Comparison of ENCODE assay signal across 23 cellular contexts in the genomic region with DNA sequence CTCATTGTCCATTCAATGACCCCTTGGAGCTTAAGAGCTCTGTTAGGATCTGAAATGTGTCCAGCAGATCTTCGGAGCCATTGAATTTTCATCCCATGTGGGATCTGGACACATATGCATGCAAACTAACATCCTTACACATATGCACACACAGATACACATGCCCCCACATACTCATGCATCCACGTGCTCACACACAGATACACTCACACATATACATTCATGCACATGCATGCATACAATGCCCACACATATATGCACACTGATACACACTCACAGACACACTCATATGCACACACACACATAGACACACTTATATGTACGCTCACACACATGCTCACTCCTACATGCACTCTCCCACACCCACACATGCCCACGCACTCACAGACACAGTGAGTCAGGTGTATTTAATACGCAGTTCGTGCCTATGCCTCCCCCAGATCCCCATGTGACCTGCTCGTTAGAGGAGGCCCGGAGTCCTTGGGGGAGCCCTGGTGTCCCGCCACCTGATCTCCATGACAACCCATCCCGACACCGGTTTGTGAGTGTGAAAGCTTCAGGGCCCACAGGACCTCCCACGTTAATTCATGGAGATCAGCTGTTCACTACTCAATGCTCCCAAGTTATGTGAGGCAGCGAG.
DNase-seq lines count a peak whose midpoint lies in the region; ATAC-seq, FAIRE-seq and TF ChIP-seq lines count a peak whose summit lies in the region.
"Had no signal": no experiment of that assay in that cellular context is flagged by ENCODE, and none has a peak within 500 bp of the region (broad histone marks: within the 10 kb centered on the region; RNA-seq: fewer than 3 reads in every experiment).

No MANE protein-coding gene starts in this region.

- H4K91ac ChIP-seq in trophoblast cell (ENCODE audit: low read depth, low read length): no peak overlapping the region

- no peak overlapping the region for H3K4me3 ChIP-seq in HepG2 (replicated peaks in 1 of 3; ENCODE audit: insufficient read depth in 1 of 3, low read depth in 2 of 3, low read length in 3 of 3)
- no peak overlapping the region for H3K4me3 ChIP-seq in right lobe of liver
- H3K4me3 ChIP-seq in K562: no peak overlapping the region
- H3K4me3 ChIP-seq in trophoblast cell (ENCODE audit: low read depth, low read length): no peak overlapping the region
- H3K4me3 ChIP-seq: GM12878, GM23248 had no signal

- POLR2A ChIA-PET in HepG2 (lab: Yijun Ruan, JAX): no interaction called here
- POLR2A ChIA-PET in K562 (lab: Yijun Ruan, JAX): no interaction called here

- CTCF ChIA-PET in HepG2 (lab: Yijun Ruan, JAX; ENCODE audit: low intra/inter-chr PET ratio, low total read pairs) (interaction anchor here (0.6 kb wide), 1 partner anchor 388 kb away, joined by 3 read pairs; no protein-coding TSS in a partner anchor), K562 (lab: Yijun Ruan, JAX; ENCODE audit: low intra/inter-chr PET ratio) (no interaction called here)

- TF ChIP-seq POLR2A in HepG2 (IDR thresholded peaks at IDR 0.05; ENCODE audit: insufficient read depth in 1 of 2, low read depth in 2 of 2, low read length in 2 of 2) (no peak), right lobe of liver (IDR thresholded peaks at IDR 0.05) (no peak), K562 (conservative IDR thresholded peaks at IDR 0.05) (no peak)

- no peak overlapping the region for H2BK120ac ChIP-seq in trophoblast cell (ENCODE audit: insufficient read depth, low read length, poor library complexity)

- intact Hi-C loops in HepG2 (cut with micrococcal nuclease; ENCODE audit: unreplicated experiment): no loop called here
- intact Hi-C loops in right lobe of liver (cut with DNase I): no loop called here
- intact Hi-C loops in K562 (cut with micrococcal nuclease): no loop called here

- H2BK12ac ChIP-seq in trophoblast cell (ENCODE audit: low read length): no peak overlapping the region

- no peaks in the 10 kb centered on the region for H3K9me1 ChIP-seq in K562 (ENCODE audit: control insufficient read depth, insufficient read depth, low read length)

- H3K14ac ChIP-seq in trophoblast cell (ENCODE audit: low read length): no peak overlapping the region

- TF ChIP-seq EP300 in HepG2 (IDR thresholded peaks at IDR 0.05; ENCODE audit: low read depth in 2 of 2, low read length in 2 of 2) (no peak), HepG2 (CRISPR knock-in tag; IDR thresholded peaks at IDR 0.05; ENCODE audit: borderline replicate concordance) (no peak), K562 (IDR thresholded peaks at IDR 0.05; ENCODE audit: low read length) (no peak)

- no peak overlapping the region for H2AK5ac ChIP-seq in trophoblast cell (ENCODE audit: low read length)

- H3K36me3 Mint-ChIP-seq in nephron progenitor cell (ENCODE audit: low read depth): no peaks in the 10 kb centered on the region

- H4K20me1 ChIP-seq in HepG2 (ENCODE audit: insufficient read depth, low read length) (no peaks in the 10 kb centered on the region), K562 (replicated peaks; ENCODE audit: control insufficient read depth, insufficient read depth, low read length) (no peaks in the 10 kb centered on the region)

- peak overlapping the region; percentile 18 for H3K27ac Mint-ChIP-seq in nephron progenitor cell

- BruUV-seq in HepG2 (replicated peaks; lab: Mats Ljungman, UMichigan) (no TSS peak), K562 (replicated peaks; lab: Mats Ljungman, UMichigan) (no TSS peak)

- TF ChIP-seq RAD21 in HepG2 (CRISPR knock-in tag; IDR thresholded peaks at IDR 0.05): no peak
- no peak for TF ChIP-seq RAD21 in K562 (CRISPR knock-in tag; conservative IDR thresholded peaks at IDR 0.05 in 1 of 2, IDR thresholded peaks at IDR 0.05 in 1 of 2)

- H3K9ac ChIP-seq in HepG2 (ENCODE audit: insufficient read depth, low read depth, low read length) (no peak overlapping the region), K562 (ENCODE audit: insufficient read depth in 1 of 2, low read depth in 2 of 2, low read length in 2 of 2) (no peak overlapping the region), trophoblast cell (ENCODE audit: low read length) (no peak overlapping the region)
- H3K9ac ChIP-seq: GM23248, SK-N-SH had no signal

- H3K4ac ChIP-seq in trophoblast cell (ENCODE audit: low read depth, low read length): no peak overlapping the region

- H2BK5ac ChIP-seq in trophoblast cell (ENCODE audit: low read depth, low read length, poor library complexity): no peak overlapping the region

- H3K27me3 ChIP-seq in HepG2 (ENCODE audit: control insufficient read depth in 1 of 2, insufficient read depth in 2 of 2, low read length in 2 of 2): peaks cover 2 to 36% of the 10 kb centered on the region in 2 experiments; a peak in 3 of 5 replicates
- no peaks in the 10 kb centered on the region for H3K27me3 ChIP-seq in right lobe of liver
- H3K27me3 ChIP-seq in K562 (ENCODE audit: control insufficient read depth in 2 of 2, insufficient read depth in 2 of 2, low read length in 2 of 2): peaks cover 0 to 16% of the 10 kb centered on the region in 2 experiments
- H3K27me3 ChIP-seq in trophoblast cell (ENCODE audit: insufficient read depth, low read length): no peaks in the 10 kb centered on the region

- H3K4me1 Mint-ChIP-seq in nephron progenitor cell: peaks cover 74% of the 10 kb centered on the region

- H3K27me3 Mint-ChIP-seq in nephron progenitor cell (ENCODE audit: low read depth, poor library complexity): peaks cover 12% of the 10 kb centered on the region

- TF ChIP-seq CTCF in HepG2 (CRISPR knock-in tag; IDR thresholded peaks at IDR 0.05) (no peak), right lobe of liver (IDR thresholded peaks at IDR 0.05) (no peak), K562 (IDR thresholded peaks at IDR 0.05 in 2 of 3, conservative IDR thresholded peaks at IDR 0.05 in 1 of 3; ENCODE audit: insufficient read depth in 2 of 3, low read depth in 1 of 3, low read length in 3 of 3) (no peak), nephron progenitor cell (IDR thresholded peaks at IDR 0.05) (no peak), GM10266 (IDR thresholded peaks at IDR 0.05; ENCODE audit: control insufficient read depth, insufficient read depth, low read depth, missing control alignments) (no peak)

- H3K79me2 ChIP-seq in HepG2 (ENCODE audit: insufficient read depth, low read length) (no peaks in the 10 kb centered on the region), K562 (ENCODE audit: control insufficient read depth, insufficient read depth, low read length) (no peaks in the 10 kb centered on the region), trophoblast cell (ENCODE audit: control insufficient read depth, insufficient read depth, low read length, poor library complexity) (no peaks in the 10 kb centered on the region)

- H3K4me2 ChIP-seq in HepG2 (ENCODE audit: low read depth, low read length) (no peak overlapping the region), K562 (ENCODE audit: insufficient read depth, low read length) (no peak overlapping the region), trophoblast cell (ENCODE audit: low read length) (no peak overlapping the region)
- H3K4me2 ChIP-seq: SK-N-SH had no signal

- no peak overlapping the region for H3K23ac ChIP-seq in trophoblast cell (ENCODE audit: low read length)

- H3K9me3 ChIP-seq in HepG2 (ENCODE audit: low read length) (no peaks in the 10 kb centered on the region), right lobe of liver (no peaks in the 10 kb centered on the region), K562 (replicated peaks; ENCODE audit: control insufficient read depth, insufficient read depth, low read depth, low read length) (no peaks in the 10 kb centered on the region), trophoblast cell (ENCODE audit: insufficient read depth, low read depth, low read length) (no peaks in the 10 kb centered on the region)
- H3K9me3 ChIP-seq: SK-N-SH had no signal

- in situ Hi-C loops in HepG2 (cut with HindIII; ENCODE audit: extremely low pct_ligation_motif_present, low pct_unique_long_range_greater_than_20kb): no loop called here
- in situ Hi-C loops in K562 (cut with MboI): no loop called here

- no peak overlapping the region for H3K27ac ChIP-seq in HepG2 (ENCODE audit: extremely low read length, insufficient read depth, low read length)
- H3K27ac ChIP-seq in right lobe of liver: no peak overlapping the region
- no peak overlapping the region for H3K27ac ChIP-seq in K562 (ENCODE audit: extremely low read depth, low read depth, low read length)
- no peak overlapping the region for H3K27ac ChIP-seq in trophoblast cell (ENCODE audit: low read depth, low read length)
- H3K27ac ChIP-seq: C4-2B, GM23248, HL-60 had no signal

- H3K36me3 ChIP-seq in HepG2 (replicated peaks in 1 of 2; ENCODE audit: control insufficient read depth in 1 of 2, insufficient read depth in 2 of 2, low read length in 2 of 2) (no peaks in the 10 kb centered on the region), right lobe of liver (no peaks in the 10 kb centered on the region), K562 (ENCODE audit: control insufficient read depth, insufficient read depth, low read length) (no peaks in the 10 kb centered on the region), trophoblast cell (ENCODE audit: control insufficient read depth in 1 of 2, insufficient read depth in 2 of 2, low read length in 2 of 2) (no peaks in the 10 kb centered on the region)

- ATAC-seq in HepG2: no peak
- ATAC-seq in right lobe of liver: no peak
- ATAC-seq in K562: no peak
- ATAC-seq: GM12878, Right ventricle myocardium inferior had no signal

- H2AFZ ChIP-seq in HepG2 (ENCODE audit: low read length) (no peak overlapping the region), K562 (ENCODE audit: low read depth, low read length) (no peak overlapping the region), trophoblast cell (ENCODE audit: insufficient read depth, low read length, poor library complexity) (no peak overlapping the region)
- H2AFZ ChIP-seq: GM23248 had no signal

- H3K4me3 Mint-ChIP-seq in nephron progenitor cell: no peak overlapping the region

- H3K4me1 ChIP-seq in HepG2 (ENCODE audit: insufficient read depth, low read length): peaks cover 31% of the 10 kb centered on the region
- H3K4me1 ChIP-seq in right lobe of liver: no peaks in the 10 kb centered on the region
- no peaks in the 10 kb centered on the region for H3K4me1 ChIP-seq in K562 (replicated peaks in 1 of 2; ENCODE audit: control insufficient read depth in 2 of 2, insufficient read depth in 2 of 2, low read length in 2 of 2)
- H3K4me1 ChIP-seq in trophoblast cell (ENCODE audit: control insufficient read depth in 1 of 2, insufficient read depth in 2 of 2, low read length in 2 of 2): no peaks in the 10 kb centered on the region

- no peak overlapping the region for H4K12ac ChIP-seq in trophoblast cell (ENCODE audit: low read depth, low read length)

- no peak overlapping the region for H3K18ac ChIP-seq in trophoblast cell (ENCODE audit: low read length)

- FAIRE-seq in HepG2 (lab: Jason Lieb, UNC): no peak
- no peak for FAIRE-seq in K562 (lab: Jason Lieb, UNC)
- FAIRE-seq: A204.1, GM12878, GM18507 had no signal

- 52% methylated on average over 13 of the region's 13 CpGs for WGBS in HepG2 (ENCODE audit: low lambda C conversion rate)
- WGBS in right lobe of liver (ENCODE audit: insufficient coverage, low coverage, low lambda C conversion rate, missing lambda C conversion rate): 69% methylated on average over 12 of the region's 13 CpGs
- 1% methylated on average over 13 of the region's 13 CpGs for WGBS in K562 (ENCODE audit: insufficient coverage, low coverage, missing lambda C conversion rate)
- no CpG with 5 or more reads among the region's 13 CpGs for WGBS in trophoblast cell (ENCODE audit: extremely low coverage, insufficient coverage, insufficient read length)

- no peaks in the 10 kb centered on the region for H3K9me3 Mint-ChIP-seq in nephron progenitor cell

- H4K8ac ChIP-seq in trophoblast cell (ENCODE audit: low read depth, low read length): no peak overlapping the region

- H3K79me1 ChIP-seq in trophoblast cell (ENCODE audit: low read length): no peaks in the 10 kb centered on the region

- DNase-seq in HepG2 (ENCODE audit: low spot score): no peak
- DNase-seq in right lobe of liver: no peak
- DNase-seq in K562 (ENCODE audit: extremely low read depth in 1 of 4, low spot score in 3 of 4): no peak
- DNase-seq in nephron progenitor cell: no peak
- no peak for DNase-seq in superior temporal gyrus (ENCODE audit: extremely low spot score)
- DNase-seq in GM10266 (ENCODE audit: extremely low spot score): no peak
- no peak for DNase-seq in trophoblast cell
- DNase-seq in 8988T: no peak
- DNase-seq: COR-L47, DMS53, GM23248, KG1, NCI-H1048, NCI-H146, NCI-H2107, NCI-H526 treated with DMSO at 0.1 percent for 48 hours, SK-N-SH had no signal
